Comparison of ENCODE assay signal across 2 cellular contexts in genomic region chr2:23164173-23164572, GRCh38.
TF ChIP-seq lines count a peak whose summit lies in the region.

No MANE protein-coding gene starts in this region.

TF ChIP-seq in GM23338, 12 proteins besides CTCF, POLR2A, EP300 and RAD21 (continued from another document):
- no peak for TF ChIP-seq REST (IDR thresholded peaks at IDR 0.05; ENCODE audit: unreplicated experiment)
- no peak for TF ChIP-seq ZNF114 (CRISPR knock-in tag; IDR thresholded peaks at IDR 0.05)
- TF ChIP-seq POLR2AphosphoS5 (IDR thresholded peaks at IDR 0.05; ENCODE audit: low read depth), result no peak
- no peak for TF ChIP-seq EZH2phosphoT487 (IDR thresholded peaks at IDR 0.05; ENCODE audit: unreplicated experiment)
TF ChIP-seq in GM23338: peak in this region for 0.

TF ChIP-seq in K562, 482 proteins besides CTCF, POLR2A, EP300 and RAD21 (continued from another document):
- no peak for TF ChIP-seq TCF7 (IDR thresholded peaks at IDR 0.05; ENCODE audit: borderline replicate concordance)
- no peak for TF ChIP-seq TGIF2 (CRISPR knock-in tag; IDR thresholded peaks at IDR 0.05)
- TF ChIP-seq RBM25 (IDR thresholded peaks at IDR 0.05; ENCODE audit: low read depth, low read length, severe bottlenecking), result peak; percentile 87
